In the genomic region with DNA sequence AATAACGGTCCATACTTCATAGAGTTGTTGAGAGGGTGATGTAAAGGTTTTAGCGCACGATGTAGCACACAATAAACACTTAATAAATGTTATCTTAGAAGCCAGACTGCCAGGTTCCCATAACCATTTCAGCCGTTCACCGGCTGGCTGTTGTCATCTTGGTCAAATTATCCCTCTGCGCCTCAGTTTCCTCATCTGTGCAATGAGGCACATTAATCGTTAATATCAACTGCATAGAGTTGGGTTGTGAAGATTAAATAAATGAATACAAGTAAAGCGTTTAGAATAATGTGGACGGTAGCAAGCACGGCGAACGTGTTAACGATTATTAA, we compare ENCODE assay signal across 1 cellular context.
TF ChIP-seq lines count a peak whose summit lies in the region.

No MANE protein-coding gene starts in this region.

TF ChIP-seq in GM12878, 131 proteins besides CTCF, POLR2A, EP300 and RAD21 (continued from another document):
- TF ChIP-seq, protein P1, sequence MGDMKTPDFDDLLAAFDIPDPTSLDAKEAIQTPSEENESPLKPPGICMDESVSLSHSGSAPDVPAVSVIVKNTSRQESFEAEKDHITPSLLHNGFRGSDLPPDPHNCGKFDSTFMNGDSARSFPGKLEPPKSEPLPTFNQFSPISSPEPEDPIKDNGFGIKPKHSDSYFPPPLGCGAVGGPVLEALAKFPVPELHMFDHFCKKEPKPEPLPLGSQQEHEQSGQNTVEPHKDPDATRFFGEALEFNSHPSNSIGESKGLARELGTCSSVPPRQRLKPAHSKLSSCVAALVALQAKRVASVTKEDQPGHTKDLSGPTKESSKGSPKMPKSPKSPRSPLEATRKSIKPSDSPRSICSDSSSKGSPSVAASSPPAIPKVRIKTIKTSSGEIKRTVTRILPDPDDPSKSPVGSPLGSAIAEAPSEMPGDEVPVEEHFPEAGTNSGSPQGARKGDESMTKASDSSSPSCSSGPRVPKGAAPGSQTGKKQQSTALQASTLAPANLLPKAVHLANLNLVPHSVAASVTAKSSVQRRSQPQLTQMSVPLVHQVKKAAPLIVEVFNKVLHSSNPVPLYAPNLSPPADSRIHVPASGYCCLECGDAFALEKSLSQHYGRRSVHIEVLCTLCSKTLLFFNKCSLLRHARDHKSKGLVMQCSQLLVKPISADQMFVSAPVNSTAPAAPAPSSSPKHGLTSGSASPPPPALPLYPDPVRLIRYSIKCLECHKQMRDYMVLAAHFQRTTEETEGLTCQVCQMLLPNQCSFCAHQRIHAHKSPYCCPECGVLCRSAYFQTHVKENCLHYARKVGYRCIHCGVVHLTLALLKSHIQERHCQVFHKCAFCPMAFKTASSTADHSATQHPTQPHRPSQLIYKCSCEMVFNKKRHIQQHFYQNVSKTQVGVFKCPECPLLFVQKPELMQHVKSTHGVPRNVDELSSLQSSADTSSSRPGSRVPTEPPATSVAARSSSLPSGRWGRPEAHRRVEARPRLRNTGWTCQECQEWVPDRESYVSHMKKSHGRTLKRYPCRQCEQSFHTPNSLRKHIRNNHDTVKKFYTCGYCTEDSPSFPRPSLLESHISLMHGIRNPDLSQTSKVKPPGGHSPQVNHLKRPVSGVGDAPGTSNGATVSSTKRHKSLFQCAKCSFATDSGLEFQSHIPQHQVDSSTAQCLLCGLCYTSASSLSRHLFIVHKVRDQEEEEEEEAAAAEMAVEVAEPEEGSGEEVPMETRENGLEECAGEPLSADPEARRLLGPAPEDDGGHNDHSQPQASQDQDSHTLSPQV (IDR thresholded peaks at IDR 0.05) = no peak
- TF ChIP-seq TBL1XR1 (IDR thresholded peaks at IDR 0.05; ENCODE audit: low read depth, low read length) (no peak), CHD2 (IDR thresholded peaks at IDR 0.05; ENCODE audit: borderline replicate concordance, low read depth, low read length) (no peak), CHD4 (IDR thresholded peaks at IDR 0.05) (no peak), FOS (IDR thresholded peaks at IDR 0.05; ENCODE audit: borderline replicate concordance, extremely low read depth, insufficient read length) (no peak), SMAD5 (IDR thresholded peaks at IDR 0.05; ENCODE audit: low read depth) (no peak), NR2F1 (conservative IDR thresholded peaks at IDR 0.05) (no peak), MTA2 (IDR thresholded peaks at IDR 0.05; ENCODE audit: low read depth) (no peak; the same call in 1 of the 2 replicates), IKZF2 (IDR thresholded peaks at IDR 0.05) (no peak), HDAC6 (IDR thresholded peaks at IDR 0.05; ENCODE audit: unreplicated experiment) (no peak)
- TF ChIP-seq, protein P2, sequence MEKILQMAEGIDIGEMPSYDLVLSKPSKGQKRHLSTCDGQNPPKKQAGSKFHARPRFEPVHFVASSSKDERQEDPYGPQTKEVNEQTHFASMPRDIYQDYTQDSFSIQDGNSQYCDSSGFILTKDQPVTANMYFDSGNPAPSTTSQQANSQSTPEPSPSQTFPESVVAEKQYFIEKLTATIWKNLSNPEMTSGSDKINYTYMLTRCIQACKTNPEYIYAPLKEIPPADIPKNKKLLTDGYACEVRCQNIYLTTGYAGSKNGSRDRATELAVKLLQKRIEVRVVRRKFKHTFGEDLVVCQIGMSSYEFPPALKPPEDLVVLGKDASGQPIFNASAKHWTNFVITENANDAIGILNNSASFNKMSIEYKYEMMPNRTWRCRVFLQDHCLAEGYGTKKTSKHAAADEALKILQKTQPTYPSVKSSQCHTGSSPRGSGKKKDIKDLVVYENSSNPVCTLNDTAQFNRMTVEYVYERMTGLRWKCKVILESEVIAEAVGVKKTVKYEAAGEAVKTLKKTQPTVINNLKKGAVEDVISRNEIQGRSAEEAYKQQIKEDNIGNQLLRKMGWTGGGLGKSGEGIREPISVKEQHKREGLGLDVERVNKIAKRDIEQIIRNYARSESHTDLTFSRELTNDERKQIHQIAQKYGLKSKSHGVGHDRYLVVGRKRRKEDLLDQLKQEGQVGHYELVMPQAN (conservative IDR thresholded peaks at IDR 0.05) = no peak
- TF ChIP-seq, protein P3, sequence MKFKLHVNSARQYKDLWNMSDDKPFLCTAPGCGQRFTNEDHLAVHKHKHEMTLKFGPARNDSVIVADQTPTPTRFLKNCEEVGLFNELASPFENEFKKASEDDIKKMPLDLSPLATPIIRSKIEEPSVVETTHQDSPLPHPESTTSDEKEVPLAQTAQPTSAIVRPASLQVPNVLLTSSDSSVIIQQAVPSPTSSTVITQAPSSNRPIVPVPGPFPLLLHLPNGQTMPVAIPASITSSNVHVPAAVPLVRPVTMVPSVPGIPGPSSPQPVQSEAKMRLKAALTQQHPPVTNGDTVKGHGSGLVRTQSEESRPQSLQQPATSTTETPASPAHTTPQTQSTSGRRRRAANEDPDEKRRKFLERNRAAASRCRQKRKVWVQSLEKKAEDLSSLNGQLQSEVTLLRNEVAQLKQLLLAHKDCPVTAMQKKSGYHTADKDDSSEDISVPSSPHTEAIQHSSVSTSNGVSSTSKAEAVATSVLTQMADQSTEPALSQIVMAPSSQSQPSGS (IDR thresholded peaks at IDR 0.05; ENCODE audit: low read length) = no peak
- TF ChIP-seq, protein P4, sequence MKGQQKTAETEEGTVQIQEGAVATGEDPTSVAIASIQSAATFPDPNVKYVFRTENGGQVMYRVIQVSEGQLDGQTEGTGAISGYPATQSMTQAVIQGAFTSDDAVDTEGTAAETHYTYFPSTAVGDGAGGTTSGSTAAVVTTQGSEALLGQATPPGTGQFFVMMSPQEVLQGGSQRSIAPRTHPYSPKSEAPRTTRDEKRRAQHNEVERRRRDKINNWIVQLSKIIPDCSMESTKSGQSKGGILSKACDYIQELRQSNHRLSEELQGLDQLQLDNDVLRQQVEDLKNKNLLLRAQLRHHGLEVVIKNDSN (IDR thresholded peaks at IDR 0.05; ENCODE audit: borderline replicate concordance, extremely low read length, insufficient read depth, low read depth, low read length) = no peak
- TF ChIP-seq, protein P5, sequence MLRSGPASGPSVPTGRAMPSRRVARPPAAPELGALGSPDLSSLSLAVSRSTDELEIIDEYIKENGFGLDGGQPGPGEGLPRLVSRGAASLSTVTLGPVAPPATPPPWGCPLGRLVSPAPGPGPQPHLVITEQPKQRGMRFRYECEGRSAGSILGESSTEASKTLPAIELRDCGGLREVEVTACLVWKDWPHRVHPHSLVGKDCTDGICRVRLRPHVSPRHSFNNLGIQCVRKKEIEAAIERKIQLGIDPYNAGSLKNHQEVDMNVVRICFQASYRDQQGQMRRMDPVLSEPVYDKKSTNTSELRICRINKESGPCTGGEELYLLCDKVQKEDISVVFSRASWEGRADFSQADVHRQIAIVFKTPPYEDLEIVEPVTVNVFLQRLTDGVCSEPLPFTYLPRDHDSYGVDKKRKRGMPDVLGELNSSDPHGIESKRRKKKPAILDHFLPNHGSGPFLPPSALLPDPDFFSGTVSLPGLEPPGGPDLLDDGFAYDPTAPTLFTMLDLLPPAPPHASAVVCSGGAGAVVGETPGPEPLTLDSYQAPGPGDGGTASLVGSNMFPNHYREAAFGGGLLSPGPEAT (IDR thresholded peaks at IDR 0.05; ENCODE audit: low read depth) = no peak
- TF ChIP-seq, protein P6, sequence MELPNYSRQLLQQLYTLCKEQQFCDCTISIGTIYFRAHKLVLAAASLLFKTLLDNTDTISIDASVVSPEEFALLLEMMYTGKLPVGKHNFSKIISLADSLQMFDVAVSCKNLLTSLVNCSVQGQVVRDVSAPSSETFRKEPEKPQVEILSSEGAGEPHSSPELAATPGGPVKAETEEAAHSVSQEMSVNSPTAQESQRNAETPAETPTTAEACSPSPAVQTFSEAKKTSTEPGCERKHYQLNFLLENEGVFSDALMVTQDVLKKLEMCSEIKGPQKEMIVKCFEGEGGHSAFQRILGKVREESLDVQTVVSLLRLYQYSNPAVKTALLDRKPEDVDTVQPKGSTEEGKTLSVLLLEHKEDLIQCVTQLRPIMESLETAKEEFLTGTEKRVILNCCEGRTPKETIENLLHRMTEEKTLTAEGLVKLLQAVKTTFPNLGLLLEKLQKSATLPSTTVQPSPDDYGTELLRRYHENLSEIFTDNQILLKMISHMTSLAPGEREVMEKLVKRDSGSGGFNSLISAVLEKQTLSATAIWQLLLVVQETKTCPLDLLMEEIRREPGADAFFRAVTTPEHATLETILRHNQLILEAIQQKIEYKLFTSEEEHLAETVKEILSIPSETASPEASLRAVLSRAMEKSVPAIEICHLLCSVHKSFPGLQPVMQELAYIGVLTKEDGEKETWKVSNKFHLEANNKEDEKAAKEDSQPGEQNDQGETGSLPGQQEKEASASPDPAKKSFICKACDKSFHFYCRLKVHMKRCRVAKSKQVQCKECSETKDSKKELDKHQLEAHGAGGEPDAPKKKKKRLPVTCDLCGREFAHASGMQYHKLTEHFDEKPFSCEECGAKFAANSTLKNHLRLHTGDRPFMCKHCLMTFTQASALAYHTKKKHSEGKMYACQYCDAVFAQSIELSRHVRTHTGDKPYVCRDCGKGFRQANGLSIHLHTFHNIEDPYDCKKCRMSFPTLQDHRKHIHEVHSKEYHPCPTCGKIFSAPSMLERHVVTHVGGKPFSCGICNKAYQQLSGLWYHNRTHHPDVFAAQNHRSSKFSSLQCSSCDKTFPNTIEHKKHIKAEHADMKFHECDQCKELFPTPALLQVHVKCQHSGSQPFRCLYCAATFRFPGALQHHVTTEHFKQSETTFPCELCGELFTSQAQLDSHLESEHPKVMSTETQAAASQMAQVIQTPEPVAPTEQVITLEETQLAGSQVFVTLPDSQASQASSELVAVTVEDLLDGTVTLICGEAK (IDR thresholded peaks at IDR 0.05; ENCODE audit: borderline replicate concordance) = no peak
- TF ChIP-seq, protein P7, sequence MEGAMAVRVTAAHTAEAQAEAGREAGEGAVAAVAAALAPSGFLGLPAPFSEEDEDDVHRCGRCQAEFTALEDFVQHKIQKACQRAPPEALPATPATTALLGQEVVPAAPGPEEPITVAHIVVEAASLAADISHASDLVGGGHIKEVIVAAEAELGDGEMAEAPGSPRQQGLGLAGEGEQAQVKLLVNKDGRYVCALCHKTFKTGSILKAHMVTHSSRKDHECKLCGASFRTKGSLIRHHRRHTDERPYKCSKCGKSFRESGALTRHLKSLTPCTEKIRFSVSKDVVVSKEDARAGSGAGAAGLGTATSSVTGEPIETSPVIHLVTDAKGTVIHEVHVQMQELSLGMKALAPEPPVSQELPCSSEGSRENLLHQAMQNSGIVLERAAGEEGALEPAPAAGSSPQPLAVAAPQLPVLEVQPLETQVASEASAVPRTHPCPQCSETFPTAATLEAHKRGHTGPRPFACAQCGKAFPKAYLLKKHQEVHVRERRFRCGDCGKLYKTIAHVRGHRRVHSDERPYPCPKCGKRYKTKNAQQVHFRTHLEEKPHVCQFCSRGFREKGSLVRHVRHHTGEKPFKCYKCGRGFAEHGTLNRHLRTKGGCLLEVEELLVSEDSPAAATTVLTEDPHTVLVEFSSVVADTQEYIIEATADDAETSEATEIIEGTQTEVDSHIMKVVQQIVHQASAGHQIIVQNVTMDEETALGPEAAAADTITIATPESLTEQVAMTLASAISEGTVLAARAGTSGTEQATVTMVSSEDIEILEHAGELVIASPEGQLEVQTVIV (IDR thresholded peaks at IDR 0.05; ENCODE audit: borderline replicate concordance, partially characterized antibody) = no peak
